Comparison of ENCODE assay signal across 1 cellular context in genomic region chr11:4041731-4042391, GRCh38.
TF ChIP-seq lines count a peak whose summit lies in the region.

No MANE protein-coding gene starts in this region.

TF ChIP-seq in WTC11, 78 proteins besides CTCF, POLR2A, EP300 and RAD21 (continued from another document):
- TF ChIP-seq FOXP4 (CRISPR knock-in tag; IDR thresholded peaks at IDR 0.05) (no peak), ATF6 (CRISPR knock-in tag; IDR thresholded peaks at IDR 0.05) (no peak), MAX (CRISPR knock-in tag; IDR thresholded peaks at IDR 0.05) (no peak), MYBL2 (CRISPR knock-in tag; IDR thresholded peaks at IDR 0.05) (no peak), SOX15 (CRISPR knock-in tag; IDR thresholded peaks at IDR 0.05) (no peak), FOXK1 (CRISPR knock-in tag; IDR thresholded peaks at IDR 0.05) (no peak), FOXP1 (CRISPR knock-in tag; IDR thresholded peaks at IDR 0.05; ENCODE audit: borderline replicate concordance) (no peak), ZNF425 (CRISPR knock-in tag; conservative IDR thresholded peaks at IDR 0.05) (no peak), JUN (CRISPR knock-in tag; IDR thresholded peaks at IDR 0.05) (no peak)
